ENCODE assay signal across 1 cellular context in genomic region chr19:56880592-56881190, GRCh38.
TF ChIP-seq lines count a peak whose summit lies in the region.

No MANE protein-coding gene starts in this region.

TF ChIP-seq in HepG2, 621 proteins besides CTCF, POLR2A, EP300 and RAD21 (continued from another document and continues in another):
- no peak for TF ChIP-seq ZUFSP (CRISPR knock-in tag; IDR thresholded peaks at IDR 0.05; ENCODE audit: borderline replicate concordance)
- TF ChIP-seq GZF1 (CRISPR knock-in tag; IDR thresholded peaks at IDR 0.05), result 0 out of 2 replicates have a peak, but pooled peaks have one; percentile 64
- TF ChIP-seq CAMTA2 (CRISPR knock-in tag; IDR thresholded peaks at IDR 0.05; ENCODE audit: borderline replicate concordance), result no peak
- 0 out of 2 replicates have a peak, but pooled peaks have one; percentile 3 for TF ChIP-seq SNAI1 (CRISPR knock-in tag; IDR thresholded peaks at IDR 0.05; ENCODE audit: borderline replicate concordance)
- TF ChIP-seq TEF (CRISPR knock-in tag; IDR thresholded peaks at IDR 0.05), result no peak
- TF ChIP-seq ERF (CRISPR knock-in tag; IDR thresholded peaks at IDR 0.05), result peak; percentile 86
- TF ChIP-seq ZNF781 (CRISPR knock-in tag; IDR thresholded peaks at IDR 0.05; ENCODE audit: borderline replicate concordance, not compliant biosample characterization), result peak; percentile 64
- peak; percentile 43; the same call in 1 of the 2 replicates for TF ChIP-seq ZNF710 (CRISPR knock-in tag; IDR thresholded peaks at IDR 0.05; ENCODE audit: borderline replicate concordance)
- peak; percentile 41; the same call in 1 of the 2 replicates for TF ChIP-seq ZGPAT (CRISPR knock-in tag; IDR thresholded peaks at IDR 0.05)
- no peak for TF ChIP-seq ZNF616 (CRISPR knock-in tag; IDR thresholded peaks at IDR 0.05; ENCODE audit: low read depth)
- TF ChIP-seq RARA (CRISPR knock-in tag; IDR thresholded peaks at IDR 0.05), result peak; percentile 88
- no peak for TF ChIP-seq ZNF674 (CRISPR knock-in tag; IDR thresholded peaks at IDR 0.05; ENCODE audit: low read depth)
- 0 out of 2 replicates have a peak, but pooled peaks have one; percentile 52 for TF ChIP-seq SP4 (CRISPR knock-in tag; IDR thresholded peaks at IDR 0.05)
- TF ChIP-seq PAXIP1 (CRISPR knock-in tag; conservative IDR thresholded peaks at IDR 0.05), result peak; percentile 78
- TF ChIP-seq RBAK (CRISPR knock-in tag; IDR thresholded peaks at IDR 0.05), result peak; percentile 68; the same call in 1 of the 2 replicates
- TF ChIP-seq ZBTB34 (CRISPR knock-in tag; IDR thresholded peaks at IDR 0.05), result peak; percentile 55
- peak; percentile 46; the same call in 1 of the 2 replicates for TF ChIP-seq NCOR1 (IDR thresholded peaks at IDR 0.05; ENCODE audit: borderline replicate concordance, low read length)
- no peak for TF ChIP-seq ZSCAN25 (CRISPR knock-in tag; IDR thresholded peaks at IDR 0.05)
- TF ChIP-seq SAFB2 (CRISPR knock-in tag; IDR thresholded peaks at IDR 0.05; ENCODE audit: borderline replicate concordance, low read depth), result no peak
- TF ChIP-seq ZNF670 (CRISPR knock-in tag; IDR thresholded peaks at IDR 0.05; ENCODE audit: borderline replicate concordance), result peak; percentile 82; the same call in 1 of the 2 replicates
- no peak for TF ChIP-seq CREB1 (IDR thresholded peaks at IDR 0.05)
- peak; percentile 49; the same call in 1 of the 2 replicates for TF ChIP-seq CREB1 (CRISPR knock-in tag; IDR thresholded peaks at IDR 0.05)
- TF ChIP-seq KDM2A (CRISPR knock-in tag; IDR thresholded peaks at IDR 0.05; ENCODE audit: borderline replicate concordance, low read depth), result peak; percentile 63
- 0 out of 2 replicates have a peak, but pooled peaks have one; percentile 62 for TF ChIP-seq ZNF552 (CRISPR knock-in tag; IDR thresholded peaks at IDR 0.05; ENCODE audit: borderline replicate concordance)
- TF ChIP-seq TFAP4 (IDR thresholded peaks at IDR 0.05; ENCODE audit: borderline replicate concordance, low read depth), result peak; percentile 51; the same call in 1 of the 2 replicates
- peak; percentile 48; the same call in 1 of the 2 replicates for TF ChIP-seq ZBTB33 (CRISPR knock-in tag; IDR thresholded peaks at IDR 0.05)
- peak; percentile 85 for TF ChIP-seq ZNF605 (CRISPR knock-in tag; IDR thresholded peaks at IDR 0.05)
- peak; percentile 34; the same call in 1 of the 2 replicates for TF ChIP-seq ZNF775 (CRISPR knock-in tag; IDR thresholded peaks at IDR 0.05; ENCODE audit: borderline replicate concordance)
- no peak for TF ChIP-seq GMEB1 (CRISPR knock-in tag; IDR thresholded peaks at IDR 0.05; ENCODE audit: borderline replicate concordance)
- TF ChIP-seq SP1 (IDR thresholded peaks at IDR 0.05), result no peak
- peak; percentile 33; the same call in 1 of the 2 replicates for TF ChIP-seq SP1 (CRISPR knock-in tag; IDR thresholded peaks at IDR 0.05)
- TF ChIP-seq ZNF292 (CRISPR knock-in tag; IDR thresholded peaks at IDR 0.05; ENCODE audit: borderline replicate concordance, low read depth), result peak; percentile 69; the same call in 1 of the 2 replicates
- TF ChIP-seq KDM4B (CRISPR knock-in tag; IDR thresholded peaks at IDR 0.05), result peak; percentile 80
- TF ChIP-seq ZC3H13 (CRISPR knock-in tag; IDR thresholded peaks at IDR 0.05), result peak; percentile 26; the same call in 1 of the 2 replicates
- TF ChIP-seq MED8 (CRISPR knock-in tag; IDR thresholded peaks at IDR 0.05; ENCODE audit: insufficient replicate concordance), result peak; percentile 97
- no peak for TF ChIP-seq SNAPC4 (CRISPR knock-in tag; IDR thresholded peaks at IDR 0.05)
- no peak for TF ChIP-seq MATR3 (CRISPR knock-in tag; IDR thresholded peaks at IDR 0.05)
